In genomic region chr19:51000426-51000825, GRCh38 we compare ENCODE assay signal across 20 cellular contexts. TPM values are rescaled to one million over a fixed set of nuclear protein-coding genes. Genes with fewer than 3 reads are reported as not detected.
"Had no signal": no experiment of that assay in that cellular context is flagged by ENCODE, and none has a peak within 500 bp of the region (broad histone marks: within the 10 kb centered on the region; RNA-seq: fewer than 3 reads in every experiment).

No MANE protein-coding gene starts in this region.

- DNase-seq: activated CD4-positive, alpha-beta T cell treated with anti-CD3 and anti-CD28 coated beads, Interleukin-2, amount 50 U/mL, for 48 hours; activated T-cell treated with anti-CD3 and anti-CD28 coated beads for 4 hours; effector memory CD8-positive, alpha-beta T cell; gastrocnemius medialis; heart left ventricle; left ventricle myocardium superior; natural killer cell; nucleus accumbens; retina; stimulated activated CD4-positive, alpha-beta T cell treated with anti-CD3 and anti-CD28 coated beads, Interleukin-2, amount 100 ng/mL, for 24 hours; stimulated activated naive CD8-positive, alpha-beta T cell treated with anti-CD3 and anti-CD28 coated beads, Interleukin-15, amount 100 ng/mL, for 72 hours; SW 1271; trophoblast cell; WERI-Rb-1 had no signal

- ATAC-seq: effector memory CD8-positive, alpha-beta T cell; gastrocnemius medialis; left ventricle myocardium superior; natural killer cell; stimulated activated naive CD8-positive, alpha-beta T cell treated with anti-CD3 and anti-CD28 coated beads, Interleukin-15, amount 100 ng/mL, for 72 hours had no signal

- H3K27ac Mint-ChIP-seq: activated naive CD8-positive, alpha-beta T cell; effector memory CD8-positive, alpha-beta T cell; memory B cell; natural killer cell; stimulated activated naive CD8-positive, alpha-beta T cell treated with anti-CD3 and anti-CD28 coated beads, Interleukin-15, amount 100 ng/mL, for 72 hours had no signal

- H3K27ac ChIP-seq: cardiac muscle cell, gastrocnemius medialis, heart left ventricle, WERI-Rb-1 had no signal

- H3K9me3 Mint-ChIP-seq: effector memory CD8-positive, alpha-beta T cell; natural killer cell; stimulated activated naive CD8-positive, alpha-beta T cell treated with anti-CD3 and anti-CD28 coated beads, Interleukin-15, amount 100 ng/mL, for 72 hours had no signal

- H3K9me3 ChIP-seq: gastrocnemius medialis, heart left ventricle had no signal

- H3K4me3 ChIP-seq: cardiac muscle cell, gastrocnemius medialis, heart left ventricle had no signal

- H3K36me3 Mint-ChIP-seq: activated naive CD8-positive, alpha-beta T cell; memory B cell; natural killer cell had no signal

- H3K27me3 ChIP-seq: cardiac muscle cell had no signal

- H3K4me3 Mint-ChIP-seq: activated naive CD8-positive, alpha-beta T cell; effector memory CD8-positive, alpha-beta T cell; memory B cell; natural killer cell; stimulated activated naive CD8-positive, alpha-beta T cell treated with anti-CD3 and anti-CD28 coated beads, Interleukin-15, amount 100 ng/mL, for 72 hours had no signal

- H3K4me1 ChIP-seq: gastrocnemius medialis, heart left ventricle had no signal

- H3K4me1 Mint-ChIP-seq: memory B cell; stimulated activated naive CD8-positive, alpha-beta T cell treated with anti-CD3 and anti-CD28 coated beads, Interleukin-15, amount 100 ng/mL, for 72 hours had no signal

- H3K36me3 ChIP-seq: cardiac muscle cell, gastrocnemius medialis, heart left ventricle, WERI-Rb-1 had no signal

RNA-seq across cellular contexts. Expression of gene KLK8, which starts 1.0 kb away (rescaled TPM):
- total RNA-seq: cardiac muscle cell; dermis microvascular lymphatic vessel endothelial cell; gastrocnemius medialis; left ventricle myocardium superior; natural killer cell; T-helper 2 cell treated with Interferon-gamma antibody and Interleukin-4, amounts not matched to agents 100 ng/mL and 5 ng/mL, for 36 hours; temporal lobe had no signal
- polyA plus RNA-seq: cardiac muscle cell, heart left ventricle had no signal

RNA-seq across cellular contexts. Expression of gene KLK7, which starts 16.7 kb away (rescaled TPM):
- total RNA-seq: cardiac muscle cell; dermis microvascular lymphatic vessel endothelial cell; gastrocnemius medialis; left ventricle myocardium superior; natural killer cell; T-helper 2 cell treated with Interferon-gamma antibody and Interleukin-4, amounts not matched to agents 100 ng/mL and 5 ng/mL, for 36 hours; temporal lobe had no signal
- polyA plus RNA-seq: heart left ventricle had no signal

RNA-seq across cellular contexts. Expression of gene KLK10, which starts 19.1 kb away (rescaled TPM):
- total RNA-seq: natural killer cell; T-helper 2 cell treated with Interferon-gamma antibody and Interleukin-4, amounts not matched to agents 100 ng/mL and 5 ng/mL, for 36 hours; temporal lobe had no signal
- polyA plus RNA-seq: cardiac muscle cell had no signal

RNA-seq across cellular contexts. Expression of gene KLK11, which starts 26.0 kb away (rescaled TPM):
- total RNA-seq: cardiac muscle cell; dermis microvascular lymphatic vessel endothelial cell; gastrocnemius medialis; natural killer cell; T-helper 2 cell treated with Interferon-gamma antibody and Interleukin-4, amounts not matched to agents 100 ng/mL and 5 ng/mL, for 36 hours; temporal lobe had no signal
- polyA plus RNA-seq: cardiac muscle cell had no signal

RNA-seq across cellular contexts. Expression of gene KLK6, which starts 31.0 kb away (rescaled TPM):
- total RNA-seq: dermis microvascular lymphatic vessel endothelial cell; gastrocnemius medialis; heart left ventricle; left ventricle myocardium superior; natural killer cell; T-helper 2 cell treated with Interferon-gamma antibody and Interleukin-4, amounts not matched to agents 100 ng/mL and 5 ng/mL, for 36 hours had no signal
- polyA plus RNA-seq: heart left ventricle had no signal
